Comparison of ENCODE assay signal across 18 cellular contexts in the genomic region with DNA sequence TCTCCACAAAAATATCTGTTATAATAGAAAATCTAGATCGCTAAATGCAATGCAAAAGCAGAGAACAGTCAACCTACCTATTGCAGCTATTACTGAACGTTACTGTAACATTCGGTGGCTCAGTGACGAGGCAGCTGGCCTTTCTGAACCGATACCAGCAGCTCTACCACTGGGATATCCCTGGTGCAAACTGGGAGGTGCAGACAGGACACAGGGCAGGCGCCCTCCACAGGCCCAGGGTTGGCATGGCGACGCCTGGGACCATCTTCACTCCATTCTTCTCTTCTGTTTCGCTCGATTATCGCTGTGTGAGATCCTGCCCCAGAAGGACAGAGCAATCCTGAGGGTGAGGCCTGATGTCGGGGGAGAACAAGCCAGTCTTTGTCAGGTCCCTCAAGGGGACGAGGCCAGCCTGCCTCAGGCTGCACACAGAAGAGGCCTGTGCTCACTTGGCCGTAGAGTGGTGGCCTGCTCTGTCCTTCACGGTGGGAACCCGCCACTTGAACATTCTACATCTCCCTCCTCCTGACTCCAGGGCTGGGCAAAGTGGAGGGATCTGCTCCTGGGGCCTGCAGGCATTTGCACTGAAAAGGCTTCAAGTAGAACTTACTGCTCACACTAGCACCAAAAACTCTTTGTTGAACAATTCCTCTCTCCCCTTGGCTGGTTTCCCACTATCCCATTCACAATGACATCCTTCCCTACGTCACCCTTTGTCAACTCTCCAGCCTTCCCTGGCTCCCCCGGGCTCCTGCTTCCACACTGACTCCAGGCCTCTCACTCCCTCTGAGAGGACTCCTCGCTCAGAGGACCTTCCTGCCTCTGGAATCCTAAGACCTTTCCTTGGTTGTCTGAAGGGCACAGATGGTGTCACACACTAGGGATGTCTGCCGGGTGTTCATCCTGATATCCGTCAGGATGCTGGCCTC. TPM values are rescaled to one million over a fixed set of nuclear protein-coding genes. Genes with fewer than 3 reads are reported as not detected.
A peak's percentile ranks its signal among the peaks of the same experiment; 100 is the strongest.
DNase-seq lines count a peak whose midpoint lies in the region; ATAC-seq, FAIRE-seq and TF ChIP-seq lines count a peak whose summit lies in the region.
"Had no signal": no experiment of that assay in that cellular context is flagged by ENCODE, and none has a peak within 500 bp of the region (broad histone marks: within the 10 kb centered on the region; RNA-seq: fewer than 3 reads in every experiment).

No MANE protein-coding gene starts in this region.

- H3K27me3 ChIP-seq in K562 (ENCODE audit: control insufficient read depth in 2 of 2, insufficient read depth in 2 of 2, low read length in 2 of 2) (no peaks in the 10 kb centered on the region), right cardiac atrium (ENCODE audit: control insufficient read depth, insufficient read depth) (no peaks in the 10 kb centered on the region), trophoblast cell (ENCODE audit: insufficient read depth, low read length) (no peaks in the 10 kb centered on the region)
- H3K27me3 ChIP-seq: upper lobe of right lung had no signal

- 42% methylated on average over 18 of the region's 21 CpGs for WGBS in K562 (ENCODE audit: insufficient coverage, low coverage, missing lambda C conversion rate)
- 79% methylated on average over 21 of the region's 21 CpGs for WGBS in right cardiac atrium
- no CpG with 5 or more reads among the region's 21 CpGs for WGBS in trophoblast cell (ENCODE audit: extremely low coverage, insufficient coverage, insufficient read length)

- intact Hi-C loops in K562 (cut with micrococcal nuclease) (no loop called here), right cardiac atrium (cut with DNase I) (loop anchor here in 3 of 4 donors (2.0 to 5.0 kb wide), 2 partner anchors 141 kb away; no protein-coding TSS in a partner anchor)

- H3K9me3 ChIP-seq in K562 (replicated peaks; ENCODE audit: control insufficient read depth, insufficient read depth, low read depth, low read length) = no peaks in the 10 kb centered on the region
- no peaks in the 10 kb centered on the region for H3K9me3 ChIP-seq in right cardiac atrium (ENCODE audit: control insufficient read depth, low read length)
- H3K9me3 ChIP-seq in trophoblast cell (ENCODE audit: insufficient read depth, low read depth, low read length) = no peaks in the 10 kb centered on the region
- H3K9me3 ChIP-seq: upper lobe of right lung had no signal

- H4K91ac ChIP-seq in trophoblast cell (ENCODE audit: low read depth, low read length) = peak overlapping the region; percentile 18

- no peak for TF ChIP-seq EP300 in K562 (IDR thresholded peaks at IDR 0.05; ENCODE audit: low read length)

- no peaks in the 10 kb centered on the region for H4K20me1 ChIP-seq in K562 (replicated peaks; ENCODE audit: control insufficient read depth, insufficient read depth, low read length)

- no peak overlapping the region for H2BK120ac ChIP-seq in trophoblast cell (ENCODE audit: insufficient read depth, low read length, poor library complexity)

- peak overlapping the region; percentile 43 for H3K14ac ChIP-seq in trophoblast cell (ENCODE audit: low read length)

- H3K18ac ChIP-seq in trophoblast cell (ENCODE audit: low read length) = no peak overlapping the region

- in situ Hi-C loops in K562 (cut with MboI) (loop anchor here (25.0 kb wide), 1 partner anchor 696 kb away; no protein-coding TSS in a partner anchor), GM13977 (cut with MboI; ENCODE audit: low pct_unique_long_range_greater_than_20kb, low sequenced_read_pairs, unreplicated experiment) (loop anchor here (10.0 kb wide), 1 partner anchor 129 kb away; no protein-coding TSS in a partner anchor)

- DNase-seq in GM12864 (ENCODE audit: low read depth) (no peak), K562 (ENCODE audit: extremely low read depth in 1 of 4, low spot score in 3 of 4) (peak in 1 of 4 experiments; percentile 24), right cardiac atrium (peak; percentile 48 to 78 (median 54)), trophoblast cell (no peak), GM13977 (ENCODE audit: low spot score) (no peak), GM03348 (ENCODE audit: low spot score) (no peak), retina (no peak)
- DNase-seq: activated CD4-positive, alpha-beta T cell treated with anti-CD3 and anti-CD28 coated beads, Interleukin-2, amount 10 ng/mL, durations not matched to agents 7 days and 5 days; activated T-cell treated with anti-CD3 and anti-CD28 coated beads, Interleukin-2, amount 50 U/mL, for 4 hours; AML-193; amniotic stem cell; DMS79; KBM-7; NCI-H146; NCI-H510A treated with DMSO at 0.1 percent for 48 hours; upper lobe of right lung had no signal

- no peak for FAIRE-seq in K562 (lab: Jason Lieb, UNC)

- no TSS peak for BruUV-seq in K562 (replicated peaks; lab: Mats Ljungman, UMichigan)

- peak overlapping the region; percentile 54 for H4K8ac ChIP-seq in trophoblast cell (ENCODE audit: low read depth, low read length)

- H3K4me2 ChIP-seq in K562 (ENCODE audit: insufficient read depth, low read length) = no peak overlapping the region
- no peak overlapping the region for H3K4me2 ChIP-seq in trophoblast cell (ENCODE audit: low read length)

- peak; percentile 2 for TF ChIP-seq CTCF in GM12864 (IDR thresholded peaks at IDR 0.05; ENCODE audit: low read depth, low read length, missing control alignments)
- 0 out of 6 replicates have a peak, but pooled peaks of 2 of the 3 experiments have one; percentile 8 to 26 for TF ChIP-seq CTCF in K562 (IDR thresholded peaks at IDR 0.05 in 2 of 3, conservative IDR thresholded peaks at IDR 0.05 in 1 of 3; ENCODE audit: insufficient read depth in 2 of 3, low read depth in 1 of 3, low read length in 3 of 3)
- no peak for TF ChIP-seq CTCF in GM13977 (IDR thresholded peaks at IDR 0.05; ENCODE audit: extremely low read depth, insufficient read depth, missing control alignments)

- H3K23ac ChIP-seq in trophoblast cell (ENCODE audit: low read length) = no peak overlapping the region

- no peaks in the 10 kb centered on the region for H3K79me2 ChIP-seq in K562 (ENCODE audit: control insufficient read depth, insufficient read depth, low read length)
- H3K79me2 ChIP-seq in trophoblast cell (ENCODE audit: control insufficient read depth, insufficient read depth, low read length, poor library complexity) = peaks cover 3% of the 10 kb centered on the region

- no peak overlapping the region for H2AFZ ChIP-seq in K562 (ENCODE audit: low read depth, low read length)
- no peak overlapping the region for H2AFZ ChIP-seq in trophoblast cell (ENCODE audit: insufficient read depth, low read length, poor library complexity)

- H3K4me3 ChIP-seq in GM12864 (ENCODE audit: low read depth, low read length) = no peak overlapping the region
- H3K4me3 ChIP-seq in K562 = no peak overlapping the region
- no peak overlapping the region for H3K4me3 ChIP-seq in right cardiac atrium (ENCODE audit: low read length)
- no peak overlapping the region for H3K4me3 ChIP-seq in trophoblast cell (ENCODE audit: low read depth, low read length)
- H3K4me3 ChIP-seq: upper lobe of right lung had no signal

- no peak for TF ChIP-seq POLR2A in K562 (conservative IDR thresholded peaks at IDR 0.05)

- H3K9ac ChIP-seq in K562 (ENCODE audit: insufficient read depth in 1 of 2, low read depth in 2 of 2, low read length in 2 of 2) (no peak overlapping the region), trophoblast cell (ENCODE audit: low read length) (no peak overlapping the region)

- no peak overlapping the region for H4K12ac ChIP-seq in trophoblast cell (ENCODE audit: low read depth, low read length)

- H2BK5ac ChIP-seq in trophoblast cell (ENCODE audit: low read depth, low read length, poor library complexity) = no peak overlapping the region

- no peak overlapping the region for H2AK5ac ChIP-seq in trophoblast cell (ENCODE audit: low read length)

- H3K27ac ChIP-seq in K562 (ENCODE audit: extremely low read depth, low read depth, low read length) (no peak overlapping the region), right cardiac atrium (ENCODE audit: low read length) (no peak overlapping the region), trophoblast cell (ENCODE audit: low read depth, low read length) (no peak overlapping the region)

- H3K36me3 ChIP-seq in K562 (ENCODE audit: control insufficient read depth, insufficient read depth, low read length) (no peaks in the 10 kb centered on the region), trophoblast cell (ENCODE audit: control insufficient read depth in 1 of 2, insufficient read depth in 2 of 2, low read length in 2 of 2) (peaks cover 7 to 11% of the 10 kb centered on the region in 2 experiments)

- POLR2A ChIA-PET in K562 (lab: Yijun Ruan, JAX) = interaction anchor here (0.5 kb wide), 1 partner anchor 35 kb away, joined by 3 read pairs; no protein-coding TSS in a partner anchor

- H3K4me1 ChIP-seq in K562 (replicated peaks in 1 of 2; ENCODE audit: control insufficient read depth in 2 of 2, insufficient read depth in 2 of 2, low read length in 2 of 2) (peaks cover 3 to 12% of the 10 kb centered on the region in 2 experiments; a peak in 2 of 5 replicates), right cardiac atrium (ENCODE audit: control insufficient read depth, insufficient read depth, low read length) (peaks cover 2% of the 10 kb centered on the region), trophoblast cell (ENCODE audit: control insufficient read depth in 1 of 2, insufficient read depth in 2 of 2, low read length in 2 of 2) (peaks cover 15 to 16% of the 10 kb centered on the region in 2 experiments)

- no peaks in the 10 kb centered on the region for H3K9me1 ChIP-seq in K562 (ENCODE audit: control insufficient read depth, insufficient read depth, low read length)

- ATAC-seq in K562 (peak; percentile 63), right cardiac atrium (peak; percentile 50 to 51), GM19452 (IDR thresholded peaks at IDR 0.05; ENCODE audit: unreplicated experiment) (no peak)
- ATAC-seq: activated T-cell treated with anti-CD3 and anti-CD28 coated beads, Interleukin-2, amount 50 U/mL, for 4 hours; Panc1; upper lobe of right lung had no signal

- peaks cover 19% of the 10 kb centered on the region for H3K79me1 ChIP-seq in trophoblast cell (ENCODE audit: low read length)

- no peak overlapping the region for H3K4ac ChIP-seq in trophoblast cell (ENCODE audit: low read depth, low read length)

- H2BK12ac ChIP-seq in trophoblast cell (ENCODE audit: low read length) = peak overlapping the region; percentile 33

- TF ChIP-seq RAD21 in K562 (CRISPR knock-in tag; conservative IDR thresholded peaks at IDR 0.05 in 1 of 2, IDR thresholded peaks at IDR 0.05 in 1 of 2) = no peak

- CTCF ChIA-PET in K562 (lab: Yijun Ruan, JAX; ENCODE audit: low intra/inter-chr PET ratio) = interaction anchor here (4.8 kb wide), 1 partner anchor 140 kb away, joined by 65 read pairs; no protein-coding TSS in a partner anchor

RNA-seq across cellular contexts. Expression of a gene that starts 49.7 kb away (rescaled TPM):
- 0.11 and 0.46 TPM in 2 replicates for total RNA-seq in K562 (2011; cell fraction: chromatin; rRNA removed; ENCODE audit: low replicate concordance)
- total RNA-seq in K562 (2011; cell fraction: nucleolus; rRNA removed) = under 0.01 TPM in 1 of 2 replicates, not detected in the other
- total RNA-seq in K562 (2011; cell fraction: nucleoplasm; rRNA removed) = 0.15 TPM in 1 of 2 replicates, not detected in the other
- total RNA-seq in K562 (2014; rRNA removed) = 0.98 and 1.1 TPM in 2 replicates
- 2.6 and 2.7 TPM in 2 replicates for total RNA-seq in K562 (2014; rRNA removed; fragmentation: Illumina TruSeq; extraction: Trizol)
- total RNA-seq in K562 (2015; rRNA removed; fragmentation: Illumina TruSeq; extraction: Trizol) = 4.9 and 5.6 TPM in 2 replicates
- 2.8 and 4.9 TPM in 2 replicates for total RNA-seq in K562 (2021)
- polyA plus RNA-seq in K562 (2011; rRNA removed) = 0.84 and 1.1 TPM in 2 replicates
- polyA plus RNA-seq in K562 (2011; cell fraction: cytosol; rRNA removed) = 0.21 and 0.47 TPM in 2 replicates
- 0.65 and 1.3 TPM in 2 replicates for polyA plus RNA-seq in K562 (2011; cell fraction: nucleus; rRNA removed)
- 3.7 and 12.1 TPM in 2 replicates for polyA plus RNA-seq in K562 (2012)
- polyA plus RNA-seq in K562 (2014; fragmentation: Illumina TruSeq; extraction: Trizol) = 2.4 and 4.0 TPM in 2 replicates
- polyA plus RNA-seq in K562 (2014; fragmentation: Nextera tagmentation; extraction: Ambion mirVana) = 1 to 10 TPM; 2.8 to 3.3 TPM
- 1.3 and 3.0 TPM in 2 replicates for polyA plus RNA-seq in K562 (2014; rRNA removed)
- polyA minus RNA-seq in K562 (2011; rRNA and poly(A)+ RNA removed) = 1.2 TPM in 2 replicates
- polyA minus RNA-seq in K562 (2011; cell fraction: cytosol; rRNA and poly(A)+ RNA removed) = 0.36 TPM in 1 of 2 replicates, not detected in the other
- 0.78 and 0.81 TPM in 2 replicates for polyA minus RNA-seq in K562 (2011; cell fraction: nucleus; rRNA and poly(A)+ RNA removed)
- 1 to 10 TPM; 3.1 to 5.0 (median 4.2) TPM for total RNA-seq in right cardiac atrium
- 1.2 TPM for polyA plus RNA-seq in right cardiac atrium
- polyA plus RNA-seq in trophoblast cell (2013) = 98.2 and 109 TPM in 2 replicates

Comparison
In these comparisons a context has a peak if more than half of its experiments do, and no peak if none do; other contexts are left out.
1. DNase-seq: peak in right cardiac atrium (3 of 3); none in GM12864 (single experiment), trophoblast cell (0 of 2), GM13977 (single experiment), GM03348 (single experiment) and retina (single experiment).